Comparison of ENCODE assay signal across 9 cellular contexts in the genomic region with DNA sequence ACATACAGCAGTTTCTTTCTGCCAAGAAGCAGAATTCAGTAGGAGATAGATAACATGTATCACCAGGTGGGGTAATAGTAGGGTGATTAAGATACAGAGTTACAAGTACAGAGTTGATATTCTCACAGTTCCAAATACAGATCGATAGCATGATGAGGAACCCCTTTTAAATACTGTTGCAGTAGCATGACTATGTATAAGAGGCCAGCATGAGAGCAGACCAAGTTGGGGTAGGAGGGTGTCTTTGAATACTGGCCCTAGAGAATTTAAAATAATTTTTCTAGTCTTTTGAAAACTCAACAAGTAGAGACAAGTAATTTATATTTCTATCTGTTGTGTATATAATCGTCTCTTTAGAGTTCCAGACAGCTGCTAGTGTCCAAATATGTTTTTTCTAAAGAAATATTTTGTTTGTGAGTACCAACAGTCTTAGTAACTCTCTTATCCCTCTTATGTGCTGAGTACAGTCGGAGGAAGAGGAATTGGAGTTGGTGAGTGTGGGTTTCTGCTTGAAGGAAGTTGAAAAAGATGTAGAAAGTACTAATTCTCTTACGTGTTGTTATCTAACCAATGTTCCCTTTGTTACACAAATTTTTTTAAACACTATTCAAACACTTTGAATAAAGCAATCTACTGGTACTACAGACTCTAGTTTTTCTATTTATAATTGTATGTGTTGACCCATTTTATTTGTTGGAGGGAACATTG. TPM values are rescaled to one million over a fixed set of nuclear protein-coding genes. Genes with fewer than 3 reads are reported as not detected.
DNase-seq lines count a peak whose midpoint lies in the region; ATAC-seq and TF ChIP-seq lines count a peak whose summit lies in the region.
"Had no signal": no experiment of that assay in that cellular context is flagged by ENCODE, and none has a peak within 500 bp of the region (broad histone marks: within the 10 kb centered on the region; RNA-seq: fewer than 3 reads in every experiment).

No MANE protein-coding gene starts in this region.

- H3K27ac ChIP-seq in A673 (ENCODE audit: low read depth, low read length, poor library complexity, severe bottlenecking) (peak overlapping the region; percentile 65), brain microvascular endothelial cell (peak overlapping the region; percentile 78)

- no peak overlapping the region for H3K4me3 ChIP-seq in A673 (ENCODE audit: low read depth, low read length, poor library complexity, severe bottlenecking)
- H3K4me3 ChIP-seq in brain microvascular endothelial cell (ENCODE audit: low read depth, low read length), result no peak overlapping the region

- peaks cover 15% of the 10 kb centered on the region for H3K4me1 ChIP-seq in A673 (ENCODE audit: insufficient read depth, low read length, poor library complexity, severe bottlenecking)

- no peaks in the 10 kb centered on the region for H3K9me3 ChIP-seq in A673 (ENCODE audit: low read depth, low read length, poor library complexity, severe bottlenecking)

- H3K9me3 Mint-ChIP-seq in memory B cell, result no peaks in the 10 kb centered on the region

- peak overlapping the region; percentile 95 for H3K27ac Mint-ChIP-seq in memory B cell

- H3K4me1 Mint-ChIP-seq in memory B cell, result peaks cover 19% of the 10 kb centered on the region

- intact Hi-C loops in A673 (cut with micrococcal nuclease; ENCODE audit: unreplicated experiment), result loop anchor here (5.0 kb wide), 3 partner anchors 136 to 1261 kb away; a partner anchor contains a TSS

- no peak overlapping the region for H3K4me3 Mint-ChIP-seq in memory B cell

- H3K27me3 Mint-ChIP-seq in memory B cell, result no peaks in the 10 kb centered on the region

- ATAC-seq in HG03095 (IDR thresholded peaks at IDR 0.05; ENCODE audit: unreplicated experiment) (peak; percentile 11), memory B cell (ENCODE audit: low read depth) (peak; percentile 36), GM21528 (IDR thresholded peaks at IDR 0.05; ENCODE audit: low FRiP score, unreplicated experiment) (no peak), HG02973 (IDR thresholded peaks at IDR 0.05; ENCODE audit: unreplicated experiment) (no peak)

- H3K36me3 ChIP-seq in A673 (ENCODE audit: insufficient read depth, low read length, poor library complexity, severe bottlenecking) (no peaks in the 10 kb centered on the region), brain microvascular endothelial cell (replicated peaks) (no peaks in the 10 kb centered on the region)

- no peak for DNase-seq in A673 (ENCODE audit: low spot score)
- no peak for DNase-seq in brain microvascular endothelial cell
- DNase-seq in memory B cell (ENCODE audit: low spot score in 2 of 2), result no peak
- no peak for DNase-seq in central memory CD4-positive, alpha-beta T cell
- no peak for DNase-seq in cerebellar nuclear complex (lab: John Stamatoyannopoulos, UW)
- DNase-seq: cortex of kidney had no signal

- TF ChIP-seq CTCF in A673 (conservative IDR thresholded peaks at IDR 0.05; ENCODE audit: low read depth, low read length) (no peak), brain microvascular endothelial cell (IDR thresholded peaks at IDR 0.05; ENCODE audit: low read depth, low read length, missing control alignments) (no peak)

- POLR2A ChIA-PET in A673 (lab: Charles Lee; ENCODE audit: low non-redundant PET), result interaction anchor here (0.6 kb wide), 1 partner anchor 422 kb away, joined by 3 read pairs; no protein-coding TSS in a partner anchor

- no peaks in the 10 kb centered on the region for H3K27me3 ChIP-seq in A673 (replicated peaks; ENCODE audit: insufficient read depth, low read depth, low read length, poor library complexity)
- H3K27me3 ChIP-seq in brain microvascular endothelial cell (replicated peaks), result no peaks in the 10 kb centered on the region

- peaks cover 7% of the 10 kb centered on the region for H3K36me3 Mint-ChIP-seq in memory B cell

- in situ Hi-C loops in brain microvascular endothelial cell (cut with HindIII; ENCODE audit: low pct_ligation_motif_present, low sequenced_read_pairs), result loop anchor here (25.0 kb wide), 1 partner anchor 416 kb away; no protein-coding TSS in a partner anchor

- TSS peak; percentile 76 for BruUV-seq in A673 (replicated peaks; lab: Mats Ljungman, UMichigan)

- CTCF ChIA-PET in A673 (lab: Charles Lee), result interaction anchor here (0.6 to 1.9 kb wide), 3 partner anchors 81 to 1876 kb away, joined by 3 to 36 read pairs (median 4); no protein-coding TSS in a partner anchor

RNA-seq across cellular contexts. Expression of a gene that starts 30.2 kb away (rescaled TPM):
- 5.3 and 5.8 TPM in 2 replicates for total RNA-seq in A673 (2021)

Comparison
In these comparisons a context has a peak if more than half of its experiments do, and no peak if none do; other contexts are left out.
1. ATAC-seq: peak in HG03095 (single experiment) and memory B cell (single experiment); none in GM21528 (single experiment) and HG02973 (single experiment).